In genomic region chr1:85199667-85200366, GRCh38 we compare ENCODE assay signal across 8 cellular contexts. TPM values are rescaled to one million over a fixed set of nuclear protein-coding genes. Genes with fewer than 3 reads are reported as not detected.
DNase-seq lines count a peak whose midpoint lies in the region; ATAC-seq and TF ChIP-seq lines count a peak whose summit lies in the region.

No MANE protein-coding gene starts in this region.

- CTCF ChIA-PET in AG04450 (lab: Charles Lee) (interaction anchor here (1.7 to 2.0 kb wide), 3 partner anchors 55 to 255 kb away, joined by 6 to 11 read pairs (median 8); partner anchors contain the start of gene C1orf52), HEK293T (lab: Yijun Ruan, JAX) (interaction anchor here (0.6 kb wide), 2 partner anchors 86 to 696 kb away, joined by 4 to 12 read pairs; no protein-coding TSS in a partner anchor), MCF 10A (lab: Yijun Ruan, JAX) (interaction anchor here (0.6 to 3.2 kb wide), 2 partner anchors 59 to 431 kb away, joined by 6 to 8 read pairs; partner anchors contain the start of gene C1orf52)

- DNase-seq in AG04450 (ENCODE audit: low read depth, low spot score) (no peak), HEK293T (ENCODE audit: extremely low spot score) (no peak), MCF 10A (ENCODE audit: unreplicated experiment) (peak; percentile 47), OCI-M2 (lab: John Stamatoyannopoulos, UW; ENCODE audit: unreplicated experiment) (no peak), GM19240 (ENCODE audit: insufficient read length, low spot score) (no peak), UCSD-AML1 (lab: John Stamatoyannopoulos, UW; ENCODE audit: unreplicated experiment) (no peak)

- intact Hi-C loops in MCF 10A (cut with micrococcal nuclease), result loop anchor here (2.0 kb wide), 1 partner anchor 59 kb away; the partner anchor contains the start of gene C1orf52

- no peaks in the 10 kb centered on the region for H3K36me3 ChIP-seq in mucosa of rectum (ENCODE audit: control insufficient read depth in 2 of 2, insufficient read depth in 2 of 2, low read length in 2 of 2)

- TF ChIP-seq CTCF in AG04450 (IDR thresholded peaks at IDR 0.05; ENCODE audit: low read depth, low read length) (no peak), MCF 10A (IDR thresholded peaks at IDR 0.05; ENCODE audit: unreplicated experiment) (no peak)

- no peaks in the 10 kb centered on the region for H3K9me3 Mint-ChIP-seq in MCF 10A (ENCODE audit: unreplicated experiment)

- H3K4me1 ChIP-seq in mucosa of rectum (ENCODE audit: control insufficient read depth in 2 of 2, insufficient read depth in 2 of 2, low read length in 2 of 2), result peaks cover 5 to 14% of the 10 kb centered on the region in 2 donors

- BruUV-seq in MCF 10A (replicated peaks; lab: Mats Ljungman, UMichigan), result no TSS peak

- H3K36me3 Mint-ChIP-seq in MCF 10A (ENCODE audit: insufficient read depth, unreplicated experiment), result no peaks in the 10 kb centered on the region

- no peaks in the 10 kb centered on the region for H3K27me3 ChIP-seq in AG04450 (ENCODE audit: control insufficient read depth, insufficient read depth, low read length)
- peaks cover 0 to 4% of the 10 kb centered on the region in 2 donors for H3K27me3 ChIP-seq in mucosa of rectum (ENCODE audit: control insufficient read depth in 2 of 2, insufficient read depth in 2 of 2, low read length in 2 of 2)

- H3K9me3 ChIP-seq in AG04450 (ENCODE audit: control insufficient read depth, insufficient read depth, low read length) (no peaks in the 10 kb centered on the region), mucosa of rectum (ENCODE audit: control insufficient read depth in 2 of 2, low read length in 2 of 2) (no peaks in the 10 kb centered on the region)

- H3K27ac ChIP-seq in AG04450 (ENCODE audit: low read depth, low read length), result no peak overlapping the region
- peak overlapping the region; percentile 94 to 97 for H3K27ac ChIP-seq in mucosa of rectum (ENCODE audit: low read depth in 2 of 2, low read length in 2 of 2)

- H3K4me3 Mint-ChIP-seq in MCF 10A (ENCODE audit: unreplicated experiment), result peak overlapping the region; percentile 93

- H3K4me3 ChIP-seq in AG04450 (ENCODE audit: low read depth, low read length) (peak overlapping the region; percentile 79), mucosa of rectum (ENCODE audit: low read length in 2 of 2) (peak overlapping the region; percentile 89 to 93)

- POLR2A ChIA-PET in AG04450 (lab: Yijun Ruan, JAX), result interaction anchor here (0.6 to 1.1 kb wide), 3 partner anchors 17 to 255 kb away, joined by 3 to 4 read pairs (median 3); no protein-coding TSS in a partner anchor
- POLR2A ChIA-PET in HEK293T (lab: Yijun Ruan, JAX), result interaction anchor here (1.3 to 3.7 kb wide), 3 partner anchors 25 to 59 kb away, joined by 3 to 16 read pairs (median 15); partner anchors contain the start of gene C1orf52
- POLR2A ChIA-PET in MCF 10A (lab: Yijun Ruan, JAX), result interaction anchor here (0.5 to 4.9 kb wide), 18 partner anchors 10 to 1506 kb away, joined by 3 to 42 read pairs (median 4); partner anchors contain the start of genes BCL10 and C1orf52

- peaks cover 12% of the 10 kb centered on the region for H3K4me1 Mint-ChIP-seq in MCF 10A (ENCODE audit: insufficient read depth, unreplicated experiment)

- no peak for ATAC-seq in HG02610 (IDR thresholded peaks at IDR 0.05; ENCODE audit: unreplicated experiment)

- H3K9ac ChIP-seq in mucosa of rectum (ENCODE audit: low read depth in 1 of 2, low read length in 2 of 2), result peak overlapping the region; percentile 63 to 97

- H3K27me3 Mint-ChIP-seq in MCF 10A (ENCODE audit: insufficient read depth, unreplicated experiment), result no peaks in the 10 kb centered on the region

- H3K27ac Mint-ChIP-seq in MCF 10A (ENCODE audit: low read depth, unreplicated experiment), result peak overlapping the region; percentile 15

TF ChIP-seq in HEK293T, 16 proteins besides CTCF, POLR2A, EP300 and RAD21:
- TF ChIP-seq ZNF384 (IDR thresholded peaks at IDR 0.05), result peak; percentile 41; the same call in 1 of the 2 replicates
- TF ChIP-seq SUZ12 (IDR thresholded peaks at IDR 0.05), result no peak
- TF ChIP-seq SP1 (IDR thresholded peaks at IDR 0.05), result no peak
- no peak for TF ChIP-seq NFRKB (IDR thresholded peaks at IDR 0.05)
- no peak for TF ChIP-seq FOXK2 (IDR thresholded peaks at IDR 0.05)
TF ChIP-seq in HEK293T: peak in this region for 1.

RNA-seq across cellular contexts. Expression of gene SYDE2, which starts 1.0 kb away (rescaled TPM):
- 4.7 and 5.7 TPM in 2 replicates for polyA plus RNA-seq in AG04450 (2011; rRNA removed)
- polyA minus RNA-seq in AG04450 (2011; rRNA and poly(A)+ RNA removed), result 11.0 and 14.2 TPM in 2 replicates
- total RNA-seq in MCF 10A (2022), result 4.3 and 5.9 TPM in 2 replicates

RNA-seq across cellular contexts. Expression of gene C1orf52, which starts 59.6 kb away (rescaled TPM):
- polyA plus RNA-seq in AG04450 (2011; rRNA removed), result 28.0 and 31.2 TPM in 2 replicates
- 11.4 and 15.4 TPM in 2 replicates for polyA minus RNA-seq in AG04450 (2011; rRNA and poly(A)+ RNA removed)
- total RNA-seq in MCF 10A (2022), result 29.6 and 31.7 TPM in 2 replicates
